In genomic region chr11:12280199-12280837, GRCh38 we compare ENCODE assay signal across 11 cellular contexts.
DNase-seq lines count a peak whose midpoint lies in the region; ATAC-seq and TF ChIP-seq lines count a peak whose summit lies in the region.
"Had no signal": no experiment of that assay in that cellular context is flagged by ENCODE, and none has a peak within 500 bp of the region (broad histone marks: within the 10 kb centered on the region; RNA-seq: fewer than 3 reads in every experiment).

No MANE protein-coding gene starts in this region.

- DNase-seq in cardiac septum (ENCODE audit: low spot score), result peak; percentile 31
- DNase-seq in Right ventricle myocardium inferior (ENCODE audit: missing footprints), result no peak
- DNase-seq in NCI-H748 treated with DMSO at 0.1 percent for 48 hours (lab: John Stamatoyannopoulos, UW), result peak; percentile 17
- DNase-seq in left colon, result no peak
- DNase-seq in GM23248, result no peak
- DNase-seq in medulla oblongata (ENCODE audit: extremely low spot score), result no peak
- no peak for DNase-seq in MCF 10A (ENCODE audit: unreplicated experiment)
- DNase-seq: activated naive CD4-positive, alpha-beta T cell; GF-D8; PC-9 had no signal

- peaks cover 17% of the 10 kb centered on the region for H3K4me1 Mint-ChIP-seq in MCF 10A (ENCODE audit: insufficient read depth, unreplicated experiment)

- H3K9me3 ChIP-seq in GM23248 (ENCODE audit: low read depth), result no peaks in the 10 kb centered on the region

- peaks cover 44% of the 10 kb centered on the region for H3K4me1 ChIP-seq in GM23248 (ENCODE audit: insufficient read depth)

- no peak for ATAC-seq in Right ventricle myocardium inferior
- ATAC-seq in left colon, result peak; percentile 29
- ATAC-seq in HG03135 (IDR thresholded peaks at IDR 0.05; ENCODE audit: unreplicated experiment), result no peak

- intact Hi-C loops in cardiac septum (cut with DNase I) (loop anchor here (5.0 kb wide), 2 partner anchors 43 to 348 kb away; no protein-coding TSS in a partner anchor), Right ventricle myocardium inferior (cut with DNase I) (loop anchor here (5.0 kb wide), 3 partner anchors 43 to 483 kb away; no protein-coding TSS in a partner anchor), left colon (cut with DNase I, micrococcal nuclease) (loop anchor here (5.0 to 10.0 kb wide), 3 partner anchors 233 to 476 kb away; no protein-coding TSS in a partner anchor), MCF 10A (cut with micrococcal nuclease) (loop anchor here (5.0 kb wide), 3 partner anchors 43 to 178 kb away; no protein-coding TSS in a partner anchor)

- no peak overlapping the region for H3K9ac ChIP-seq in GM23248

- H3K4me3 ChIP-seq in GM23248, result no peak overlapping the region
- H3K4me3 ChIP-seq: PC-9 had no signal

- in situ Hi-C loops in GM23248 (cut with MboI), result no loop called here

- H3K27me3 Mint-ChIP-seq in MCF 10A (ENCODE audit: insufficient read depth, unreplicated experiment), result no peaks in the 10 kb centered on the region

- H3K79me2 ChIP-seq in GM23248 (ENCODE audit: insufficient read depth), result no peaks in the 10 kb centered on the region

- no peak overlapping the region for H3K4me3 Mint-ChIP-seq in MCF 10A (ENCODE audit: unreplicated experiment)

- H2AFZ ChIP-seq in GM23248, result no peak overlapping the region
- H2AFZ ChIP-seq: PC-9 had no signal

- BruUV-seq in MCF 10A (replicated peaks; lab: Mats Ljungman, UMichigan), result no TSS peak

- no peak for TF ChIP-seq CTCF in MCF 10A (IDR thresholded peaks at IDR 0.05; ENCODE audit: unreplicated experiment)

- no peaks in the 10 kb centered on the region for H4K20me1 ChIP-seq in GM23248 (ENCODE audit: insufficient read depth)

- 93 to 95% methylated on average over 4 of the region's 4 CpGs for WGBS in GM23248 (ENCODE audit: low coverage in 1 of 2, low lambda C conversion rate in 2 of 2, missing lambda C conversion rate in 2 of 2), 2 experiments

- no peak overlapping the region for H3K4me2 ChIP-seq in GM23248 (ENCODE audit: unreplicated experiment)
- H3K4me2 ChIP-seq: PC-9 had no signal

- H3K27me3 ChIP-seq in GM23248 (replicated peaks; ENCODE audit: insufficient read depth), result no peaks in the 10 kb centered on the region

- no peak overlapping the region for H3K27ac ChIP-seq in GM23248
- H3K27ac ChIP-seq: PC-9 had no signal

- no peaks in the 10 kb centered on the region for H3K9me2 ChIP-seq in GM23248 (ENCODE audit: insufficient read depth)

- peaks cover 30% of the 10 kb centered on the region for H3F3A ChIP-seq in GM23248 (ENCODE audit: insufficient read depth)

- no peak overlapping the region for H3K27ac Mint-ChIP-seq in MCF 10A (ENCODE audit: low read depth, unreplicated experiment)

- CTCF ChIA-PET in MCF 10A (lab: Yijun Ruan, JAX), result interaction anchor here (0.6 to 16.6 kb wide), 18 partner anchors 9 to 1521 kb away, joined by 3 to 314 read pairs (median 6); partner anchors contain the start of gene MICAL2

- no peaks in the 10 kb centered on the region for H3K36me3 ChIP-seq in GM23248 (ENCODE audit: low read depth)

- H3K36me3 Mint-ChIP-seq in MCF 10A (ENCODE audit: insufficient read depth, unreplicated experiment), result peaks cover 3% of the 10 kb centered on the region

- H3K9me3 Mint-ChIP-seq in MCF 10A (ENCODE audit: unreplicated experiment), result no peaks in the 10 kb centered on the region

- POLR2A ChIA-PET in MCF 10A (lab: Yijun Ruan, JAX), result no interaction called here

Comparison
In these comparisons a context has a peak if more than half of its experiments do, and no peak if none do; other contexts are left out.
1. DNase-seq: peak in cardiac septum (single experiment) and NCI-H748 treated with DMSO at 0.1 percent for 48 hours (single experiment); none in Right ventricle myocardium inferior (single experiment), left colon (0 of 2), GM23248 (single experiment), medulla oblongata (single experiment) and MCF 10A (single experiment).